In genomic region chr2:241970711-241971110, GRCh38 we compare ENCODE assay signal across 17 cellular contexts.
"Had no signal": no experiment of that assay in that cellular context is flagged by ENCODE, and none has a peak within 500 bp of the region (broad histone marks: within the 10 kb centered on the region; RNA-seq: fewer than 3 reads in every experiment).

No MANE protein-coding gene starts in this region.

- H3K27ac Mint-ChIP-seq: immature natural killer cell, natural killer cell, neural progenitor cell, type B pancreatic cell had no signal

- H3K36me3 Mint-ChIP-seq: natural killer cell had no signal

- H3K4me3 Mint-ChIP-seq: immature natural killer cell, natural killer cell, neural progenitor cell, type B pancreatic cell had no signal

- DNase-seq: dermis blood vessel endothelial cell; esophagus squamous epithelium; foreskin fibroblast; glutamatergic neuron; immature natural killer cell; left lung; mucosa of descending colon; natural killer cell; nucleus accumbens; ovary; small intestine; stimulated activated CD4-positive, alpha-beta T cell treated with anti-CD3 and anti-CD28 coated beads, Interleukin-12 subunit alpha, Interleukin-12 subunit beta, amount 100 ng/mL, for 4 hours; stimulated activated naive CD8-positive, alpha-beta T cell treated with anti-CD3 and anti-CD28 coated beads, Interleukin-15, Interleukin-2, amounts not matched to agents 100 U/mL and 50 U/mL, for 24 hours; thyroid gland had no signal

- H3K27me3 Mint-ChIP-seq: type B pancreatic cell had no signal

- ATAC-seq: gastroesophageal sphincter; left lung; natural killer cell; stimulated activated naive CD8-positive, alpha-beta T cell treated with anti-CD3 and anti-CD28 coated beads, Interleukin-15, Interleukin-2, amounts not matched to agents 100 U/mL and 50 U/mL, for 24 hours had no signal

- H3K9me3 Mint-ChIP-seq: immature natural killer cell, natural killer cell, type B pancreatic cell had no signal
